ENCODE assay signal across 26 cellular contexts in genomic region chr4:21992330-21992729, GRCh38. TPM values are rescaled to one million over a fixed set of nuclear protein-coding genes. Genes with fewer than 3 reads are reported as not detected.
DNase-seq lines count a peak whose midpoint lies in the region; TF ChIP-seq lines count a peak whose summit lies in the region.
"Had no signal": no experiment of that assay in that cellular context is flagged by ENCODE, and none has a peak within 500 bp of the region (broad histone marks: within the 10 kb centered on the region; RNA-seq: fewer than 3 reads in every experiment).

No MANE protein-coding gene starts in this region.

- no peaks in the 10 kb centered on the region for H3K27me3 ChIP-seq in sigmoid colon
- H3K27me3 ChIP-seq: BLaER1, cardiac muscle cell had no signal

- TF ChIP-seq POLR2A in sigmoid colon (IDR thresholded peaks at IDR 0.05) = no peak

- no peak overlapping the region for H3K27ac Mint-ChIP-seq in HFFc6
- no peak overlapping the region for H3K27ac Mint-ChIP-seq in chondrocyte (ENCODE audit: unreplicated experiment)
- H3K27ac Mint-ChIP-seq in activated CD4-positive, alpha-beta T cell treated with anti-CD3 and anti-CD28 coated beads, Interleukin-2, amount 10 ng/mL, durations not matched to agents 7 days and 5 days = no peak overlapping the region
- H3K27ac Mint-ChIP-seq: nephron progenitor cell; stimulated activated naive CD8-positive, alpha-beta T cell treated with anti-CD3 and anti-CD28 coated beads, Interleukin-15, amount 100 ng/mL, for 72 hours; type B pancreatic cell had no signal

- no peaks in the 10 kb centered on the region for H3K36me3 ChIP-seq in sigmoid colon
- H3K36me3 ChIP-seq: BLaER1, cardiac muscle cell, left ventricle myocardium inferior had no signal

- peak; percentile 10 for DNase-seq in A172 (ENCODE audit: low spot score)
- DNase-seq in HFFc6 = peak; percentile 10
- peak; percentile 18 for DNase-seq in astrocyte of the hippocampus (ENCODE audit: low read depth, low spot score)
- peak; percentile 9 for DNase-seq in fibroblast of villous mesenchyme (ENCODE audit: low read depth)
- no peak for DNase-seq in chondrocyte (ENCODE audit: low spot score)
- DNase-seq in sigmoid colon = no peak
- no peak for DNase-seq in activated CD4-positive, alpha-beta T cell treated with anti-CD3 and anti-CD28 coated beads, Interleukin-2, amount 10 ng/mL, durations not matched to agents 7 days and 5 days
- no peak for DNase-seq in NOMO-1 treated with DMSO at 0.1 percent for 48 hours (lab: John Stamatoyannopoulos, UW; ENCODE audit: unreplicated experiment)
- DNase-seq: activated CD8-positive, alpha-beta memory T cell treated with anti-CD3 and anti-CD28 coated beads, Interleukin-2, amount 50 U/mL, for 48 hours; Calu3; head of caudate nucleus; left ventricle myocardium inferior; NCI-H187 treated with DMSO at 0.1 percent for 48 hours; NCI-H226; nephron progenitor cell; PC-9; SIG-M5; stimulated activated CD4-positive, alpha-beta T cell treated with anti-CD3 and anti-CD28 coated beads, Interleukin-4, amount 100 ng/mL, for 1 hour; stimulated activated naive CD8-positive, alpha-beta T cell treated with anti-CD3 and anti-CD28 coated beads, Interleukin-15, amount 100 ng/mL, for 72 hours; T-helper 1 cell had no signal

- H3K36me3 Mint-ChIP-seq in HFFc6 (ENCODE audit: low read depth) (no peaks in the 10 kb centered on the region), chondrocyte (ENCODE audit: low read depth) (no peaks in the 10 kb centered on the region)
- H3K36me3 Mint-ChIP-seq in activated CD4-positive, alpha-beta T cell treated with anti-CD3 and anti-CD28 coated beads, Interleukin-2, amount 10 ng/mL, durations not matched to agents 7 days and 5 days (ENCODE audit: low read depth) = no peaks in the 10 kb centered on the region
- H3K36me3 Mint-ChIP-seq: type B pancreatic cell had no signal

- peaks cover 0 to 24% (median 16%) of the 10 kb centered on the region in 4 donors for H3K4me1 ChIP-seq in sigmoid colon
- H3K4me1 ChIP-seq: BLaER1, left ventricle myocardium inferior had no signal

- POLR2A ChIA-PET in activated CD4-positive, alpha-beta T cell treated with anti-CD3 and anti-CD28 coated beads, Interleukin-2, amount 10 ng/mL, durations not matched to agents 7 days and 5 days (lab: Charles Lee) = no interaction called here

- H3K27ac ChIP-seq in sigmoid colon = no peak overlapping the region
- H3K27ac ChIP-seq: 22Rv1, BLaER1, cardiac muscle cell, left ventricle myocardium inferior, PC-9, VCaP had no signal

- CTCF ChIA-PET in activated CD4-positive, alpha-beta T cell treated with anti-CD3 and anti-CD28 coated beads, Interleukin-2, amount 10 ng/mL, durations not matched to agents 7 days and 5 days (lab: Charles Lee) = no interaction called here

- intact Hi-C loops in sigmoid colon (cut with DNase I) = no loop called here

- WGBS in sigmoid colon, 2 donors = 76 to 90% methylated on average over 1 of the region's 1 CpG

- no peak overlapping the region for H3K4me3 ChIP-seq in fibroblast of villous mesenchyme (ENCODE audit: low read depth, low read length)
- no peak overlapping the region for H3K4me3 ChIP-seq in sigmoid colon
- H3K4me3 ChIP-seq: BLaER1, cardiac muscle cell, left ventricle myocardium inferior, PC-9 had no signal

- TF ChIP-seq EP300 in sigmoid colon (IDR thresholded peaks at IDR 0.05) = no peak

- H3K27me3 Mint-ChIP-seq in HFFc6 (ENCODE audit: insufficient read depth) = no peaks in the 10 kb centered on the region; the same call in 1 of the 2 replicates
- peaks cover 2% of the 10 kb centered on the region for H3K27me3 Mint-ChIP-seq in chondrocyte (ENCODE audit: low read depth)
- H3K27me3 Mint-ChIP-seq in activated CD4-positive, alpha-beta T cell treated with anti-CD3 and anti-CD28 coated beads, Interleukin-2, amount 10 ng/mL, durations not matched to agents 7 days and 5 days = no peaks in the 10 kb centered on the region
- H3K27me3 Mint-ChIP-seq: stimulated activated naive CD8-positive, alpha-beta T cell treated with anti-CD3 and anti-CD28 coated beads, Interleukin-15, amount 100 ng/mL, for 72 hours had no signal

- H3K4me3 Mint-ChIP-seq in HFFc6 = no peak overlapping the region
- H3K4me3 Mint-ChIP-seq in chondrocyte (ENCODE audit: unreplicated experiment) = no peak overlapping the region
- H3K4me3 Mint-ChIP-seq in activated CD4-positive, alpha-beta T cell treated with anti-CD3 and anti-CD28 coated beads, Interleukin-2, amount 10 ng/mL, durations not matched to agents 7 days and 5 days = no peak overlapping the region
- H3K4me3 Mint-ChIP-seq: nephron progenitor cell; stimulated activated naive CD8-positive, alpha-beta T cell treated with anti-CD3 and anti-CD28 coated beads, Interleukin-15, amount 100 ng/mL, for 72 hours; type B pancreatic cell had no signal

- H3K4me1 Mint-ChIP-seq in HFFc6 (ENCODE audit: low read depth) = peaks cover 21% of the 10 kb centered on the region; the same call in 1 of the 2 replicates
- H3K4me1 Mint-ChIP-seq in chondrocyte (ENCODE audit: low read depth) = peaks cover 12% of the 10 kb centered on the region
- no peaks in the 10 kb centered on the region for H3K4me1 Mint-ChIP-seq in activated CD4-positive, alpha-beta T cell treated with anti-CD3 and anti-CD28 coated beads, Interleukin-2, amount 10 ng/mL, durations not matched to agents 7 days and 5 days
- H3K4me1 Mint-ChIP-seq: nephron progenitor cell; stimulated activated naive CD8-positive, alpha-beta T cell treated with anti-CD3 and anti-CD28 coated beads, Interleukin-15, amount 100 ng/mL, for 72 hours had no signal

- H3K9me3 Mint-ChIP-seq in HFFc6 (peaks cover 14% of the 10 kb centered on the region), chondrocyte (ENCODE audit: low read depth) (peaks cover 7% of the 10 kb centered on the region)
- peaks cover 9% of the 10 kb centered on the region for H3K9me3 Mint-ChIP-seq in activated CD4-positive, alpha-beta T cell treated with anti-CD3 and anti-CD28 coated beads, Interleukin-2, amount 10 ng/mL, durations not matched to agents 7 days and 5 days
- H3K9me3 Mint-ChIP-seq: type B pancreatic cell had no signal

- H3K9me3 ChIP-seq in sigmoid colon = no peaks in the 10 kb centered on the region
- H3K9me3 ChIP-seq: BLaER1 had no signal

- TF ChIP-seq CTCF in HFFc6 (IDR thresholded peaks at IDR 0.05) (no peak), fibroblast of villous mesenchyme (IDR thresholded peaks at IDR 0.05; ENCODE audit: insufficient read depth, low read depth, low read length) (no peak), chondrocyte (IDR thresholded peaks at IDR 0.05) (no peak), sigmoid colon (IDR thresholded peaks at IDR 0.05) (no peak)

RNA-seq across cellular contexts. Expression of gene KCNIP4, which starts 43.8 kb away (rescaled TPM):
- total RNA-seq in A172 (2014; rRNA removed; shearing (Covaris generic)) = not detected in 2 replicates
- total RNA-seq in HFFc6 (2021; fragmentation: NEBNext Ultra II Directional; extraction: Animal tissue kit (Norgen Biotek cat#: 25700)) = not detected
- total RNA-seq in fibroblast of villous mesenchyme (under 0.01 TPM in 2 replicates), chondrocyte (not detected in 3 replicates), sigmoid colon (10 to 100 TPM in 3 of 4 donors, 1 to 10 TPM in 1; 9.1 to 28.5 (median 19.4) TPM)
- polyA plus RNA-seq in sigmoid colon = under 1 TPM in 2 of 3 donors, not detected in 1; 0.60 to 0.79 TPM
- not detected for total RNA-seq in activated CD4-positive, alpha-beta T cell treated with anti-CD3 and anti-CD28 coated beads, Interleukin-2, amount 10 ng/mL, durations not matched to agents 7 days and 5 days
- total RNA-seq: Calu3, left ventricle myocardium inferior, PC-9, pulmonary artery endothelial cell had no signal

Comparison
In these comparisons a context has a peak if more than half of its experiments do, and no peak if none do; other contexts are left out.
1. DNase-seq: peak in A172 (single experiment), HFFc6 (single experiment), astrocyte of the hippocampus (single experiment) and fibroblast of villous mesenchyme (single experiment); none in chondrocyte (single experiment), sigmoid colon (single experiment), activated CD4-positive, alpha-beta T cell treated with anti-CD3 and anti-CD28 coated beads, Interleukin-2, amount 10 ng/mL, durations not matched to agents 7 days and 5 days (single experiment) and NOMO-1 treated with DMSO at 0.1 percent for 48 hours (single experiment).